ENCODE assay signal across 1 cellular context in genomic region chr6:41734666-41735426, GRCh38.
TF ChIP-seq lines count a peak whose summit lies in the region.

No MANE protein-coding gene starts in this region.

TF ChIP-seq in HepG2, 621 proteins besides CTCF, POLR2A, EP300 and RAD21 (continued from another document and continues in another):
- TF ChIP-seq KAT8 (CRISPR knock-in tag; IDR thresholded peaks at IDR 0.05) (no peak; the same call in 1 of the 2 replicates), ETV5 (CRISPR knock-in tag; IDR thresholded peaks at IDR 0.05; ENCODE audit: borderline replicate concordance) (0 out of 2 replicates have a peak, but pooled peaks have one; percentile 6), ZNF782 (CRISPR knock-in tag; IDR thresholded peaks at IDR 0.05; ENCODE audit: borderline replicate concordance) (0 out of 2 replicates have a peak, but pooled peaks have one; percentile 0), ZNF17 (CRISPR knock-in tag; IDR thresholded peaks at IDR 0.05) (no peak), CC2D1A (CRISPR knock-in tag; IDR thresholded peaks at IDR 0.05) (no peak), SNAPC2 (CRISPR knock-in tag; IDR thresholded peaks at IDR 0.05) (no peak), DPF2 (CRISPR knock-in tag; IDR thresholded peaks at IDR 0.05; ENCODE audit: borderline replicate concordance, low read depth) (no peak), SRF (IDR thresholded peaks at IDR 0.05; ENCODE audit: low read depth, low read length) (no peak), GPN1 (CRISPR knock-in tag; IDR thresholded peaks at IDR 0.05; ENCODE audit: borderline replicate concordance) (no peak), ELF3 (CRISPR knock-in tag; IDR thresholded peaks at IDR 0.05) (no peak), ATF2 (CRISPR knock-in tag; IDR thresholded peaks at IDR 0.05) (0 out of 2 replicates have a peak, but pooled peaks have one; percentile 7), ZNF569 (CRISPR knock-in tag; IDR thresholded peaks at IDR 0.05; ENCODE audit: borderline replicate concordance) (no peak), ZNF776 (CRISPR knock-in tag; IDR thresholded peaks at IDR 0.05) (no peak), HCFC1 (IDR thresholded peaks at IDR 0.05; ENCODE audit: low read depth, low read length) (no peak), TGIF2 (CRISPR knock-in tag; IDR thresholded peaks at IDR 0.05) (no peak), PAXIP1 (CRISPR knock-in tag; conservative IDR thresholded peaks at IDR 0.05) (no peak), ZNF367 (CRISPR knock-in tag; IDR thresholded peaks at IDR 0.05; ENCODE audit: borderline replicate concordance) (no peak), ZNF354B (CRISPR knock-in tag; IDR thresholded peaks at IDR 0.05) (no peak), FOSL1 (CRISPR knock-in tag; IDR thresholded peaks at IDR 0.05; ENCODE audit: borderline replicate concordance) (no peak), DMAP1 (CRISPR knock-in tag; IDR thresholded peaks at IDR 0.05) (peak; percentile 61; the same call in 1 of the 2 replicates), CBX2 (IDR thresholded peaks at IDR 0.05; ENCODE audit: low read depth, low read length) (no peak), CBX2 (CRISPR knock-in tag; IDR thresholded peaks at IDR 0.05; ENCODE audit: low read depth) (no peak), GATAD1 (CRISPR knock-in tag; IDR thresholded peaks at IDR 0.05) (0 out of 2 replicates have a peak, but pooled peaks have one; percentile 17), TBP (CRISPR knock-in tag; IDR thresholded peaks at IDR 0.05) (no peak), ZNF124 (CRISPR knock-in tag; IDR thresholded peaks at IDR 0.05) (no peak), ARID3A (IDR thresholded peaks at IDR 0.05; ENCODE audit: low read depth, low read length) (no peak), ZNF451 (CRISPR knock-in tag; IDR thresholded peaks at IDR 0.05) (no peak), BORCS8-MEF2B (CRISPR knock-in tag; IDR thresholded peaks at IDR 0.05) (no peak), EEA1 (CRISPR knock-in tag; IDR thresholded peaks at IDR 0.05; ENCODE audit: borderline replicate concordance) (no peak), ZNF710 (CRISPR knock-in tag; IDR thresholded peaks at IDR 0.05; ENCODE audit: borderline replicate concordance) (no peak), ISL2 (CRISPR knock-in tag; IDR thresholded peaks at IDR 0.05) (no peak), BCL6 (CRISPR knock-in tag; IDR thresholded peaks at IDR 0.05) (no peak; the same call in 1 of the 2 replicates), FOXP1 (IDR thresholded peaks at IDR 0.05) (no peak), FOXP1 (CRISPR knock-in tag; IDR thresholded peaks at IDR 0.05) (no peak), ZNF329 (CRISPR knock-in tag; IDR thresholded peaks at IDR 0.05; ENCODE audit: low read depth) (no peak; the same call in 1 of the 2 replicates), IKZF1 (IDR thresholded peaks at IDR 0.05) (no peak), SALL1 (CRISPR knock-in tag; IDR thresholded peaks at IDR 0.05) (no peak), ZBTB38 (CRISPR knock-in tag; IDR thresholded peaks at IDR 0.05) (0 out of 2 replicates have a peak, but pooled peaks have one; percentile 5), MAF1 (CRISPR knock-in tag; IDR thresholded peaks at IDR 0.05; ENCODE audit: borderline replicate concordance) (no peak), ZNF777 (CRISPR knock-in tag; IDR thresholded peaks at IDR 0.05) (no peak; the same call in 1 of the 2 replicates), ZNF264 (CRISPR knock-in tag; IDR thresholded peaks at IDR 0.05) (no peak), KAT2B (IDR thresholded peaks at IDR 0.05; ENCODE audit: borderline replicate concordance, low read depth, low read length) (no peak), TBX2 (CRISPR knock-in tag; IDR thresholded peaks at IDR 0.05; ENCODE audit: borderline replicate concordance) (no peak; the same call in 1 of the 2 replicates), MAFG (CRISPR knock-in tag; IDR thresholded peaks at IDR 0.05) (no peak), NCOR1 (IDR thresholded peaks at IDR 0.05; ENCODE audit: borderline replicate concordance, low read length) (no peak), LRRFIP1 (CRISPR knock-in tag; conservative IDR thresholded peaks at IDR 0.05) (no peak), SMC3 (IDR thresholded peaks at IDR 0.05; ENCODE audit: low read length) (no peak), RFX5 (IDR thresholded peaks at IDR 0.05; ENCODE audit: low read depth, low read length) (no peak), BRD4 (CRISPR knock-in tag; IDR thresholded peaks at IDR 0.05) (no peak), E2F2 (CRISPR knock-in tag; IDR thresholded peaks at IDR 0.05; ENCODE audit: borderline replicate concordance) (no peak), HOXA5 (CRISPR knock-in tag; IDR thresholded peaks at IDR 0.05) (peak; percentile 44; the same call in 1 of the 2 replicates), PHF8 (CRISPR knock-in tag; IDR thresholded peaks at IDR 0.05) (peak; percentile 68), ZNF326 (CRISPR knock-in tag; IDR thresholded peaks at IDR 0.05; ENCODE audit: borderline replicate concordance) (no peak), ZNF883 (CRISPR knock-in tag; IDR thresholded peaks at IDR 0.05; ENCODE audit: not compliant biosample characterization) (no peak), SP5 (CRISPR knock-in tag; IDR thresholded peaks at IDR 0.05; ENCODE audit: borderline replicate concordance, low read depth) (no peak)
- TF ChIP-seq, protein P1, sequence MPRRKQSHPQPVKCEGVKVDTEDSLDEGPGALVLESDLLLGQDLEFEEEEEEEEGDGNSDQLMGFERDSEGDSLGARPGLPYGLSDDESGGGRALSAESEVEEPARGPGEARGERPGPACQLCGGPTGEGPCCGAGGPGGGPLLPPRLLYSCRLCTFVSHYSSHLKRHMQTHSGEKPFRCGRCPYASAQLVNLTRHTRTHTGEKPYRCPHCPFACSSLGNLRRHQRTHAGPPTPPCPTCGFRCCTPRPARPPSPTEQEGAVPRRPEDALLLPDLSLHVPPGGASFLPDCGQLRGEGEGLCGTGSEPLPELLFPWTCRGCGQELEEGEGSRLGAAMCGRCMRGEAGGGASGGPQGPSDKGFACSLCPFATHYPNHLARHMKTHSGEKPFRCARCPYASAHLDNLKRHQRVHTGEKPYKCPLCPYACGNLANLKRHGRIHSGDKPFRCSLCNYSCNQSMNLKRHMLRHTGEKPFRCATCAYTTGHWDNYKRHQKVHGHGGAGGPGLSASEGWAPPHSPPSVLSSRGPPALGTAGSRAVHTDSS (CRISPR knock-in tag; conservative IDR thresholded peaks at IDR 0.05) = no peak
- TF ChIP-seq, protein P2, sequence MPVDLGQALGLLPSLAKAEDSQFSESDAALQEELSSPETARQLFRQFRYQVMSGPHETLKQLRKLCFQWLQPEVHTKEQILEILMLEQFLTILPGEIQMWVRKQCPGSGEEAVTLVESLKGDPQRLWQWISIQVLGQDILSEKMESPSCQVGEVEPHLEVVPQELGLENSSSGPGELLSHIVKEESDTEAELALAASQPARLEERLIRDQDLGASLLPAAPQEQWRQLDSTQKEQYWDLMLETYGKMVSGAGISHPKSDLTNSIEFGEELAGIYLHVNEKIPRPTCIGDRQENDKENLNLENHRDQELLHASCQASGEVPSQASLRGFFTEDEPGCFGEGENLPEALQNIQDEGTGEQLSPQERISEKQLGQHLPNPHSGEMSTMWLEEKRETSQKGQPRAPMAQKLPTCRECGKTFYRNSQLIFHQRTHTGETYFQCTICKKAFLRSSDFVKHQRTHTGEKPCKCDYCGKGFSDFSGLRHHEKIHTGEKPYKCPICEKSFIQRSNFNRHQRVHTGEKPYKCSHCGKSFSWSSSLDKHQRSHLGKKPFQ (CRISPR knock-in tag; IDR thresholded peaks at IDR 0.05; ENCODE audit: insufficient replicate concordance) = no peak
